In genomic region chr6:11432713-11433450, GRCh38 we compare ENCODE assay signal across 9 cellular contexts.
DNase-seq lines count a peak whose midpoint lies in the region; ATAC-seq, FAIRE-seq and TF ChIP-seq lines count a peak whose summit lies in the region.
"Had no signal": no experiment of that assay in that cellular context is flagged by ENCODE, and none has a peak within 500 bp of the region (broad histone marks: within the 10 kb centered on the region; RNA-seq: fewer than 3 reads in every experiment).

No MANE protein-coding gene starts in this region.

- 38 to 64% (median 51%) methylated on average over 1 of the region's 1 CpG for WGBS in ovary, 3 donors

- H3K4me3 ChIP-seq in kidney (ENCODE audit: low read length in 2 of 2) (no peak overlapping the region), thoracic aorta (no peak overlapping the region), ovary (no peak overlapping the region)
- H3K4me3 ChIP-seq: MG63 had no signal

- intact Hi-C loops in kidney (cut with DNase I) (no loop called here), ovary (cut with DNase I) (no loop called here)

- DNase-seq in amniotic stem cell (lab: John Stamatoyannopoulos, UW) (peak; percentile 35), kidney (no peak), thoracic aorta (ENCODE audit: low spot score) (no peak), ovary (no peak)
- DNase-seq in stimulated activated CD4-positive, alpha-beta T cell treated with anti-CD3 and anti-CD28 coated beads, Interleukin-15, amount 100 ng/mL, for 24 hours, result no peak

- TF ChIP-seq CTCF in kidney (IDR thresholded peaks at IDR 0.05; ENCODE audit: borderline replicate concordance, extremely low read depth, insufficient read depth) (no peak), thoracic aorta (IDR thresholded peaks at IDR 0.05) (no peak), ovary (IDR thresholded peaks at IDR 0.05) (no peak)

- H3K27ac ChIP-seq in kidney (ENCODE audit: low read depth in 2 of 2, low read length in 2 of 2) (peak overlapping the region in 1 of 2 donors; percentile 64), thoracic aorta (peak overlapping the region; percentile 94), ovary (no peak overlapping the region)

- ATAC-seq in HG02884 (IDR thresholded peaks at IDR 0.05; ENCODE audit: unreplicated experiment) (peak; percentile 42), thoracic aorta (ENCODE audit: insufficient number of reproducible peaks, low FRiP score, low read depth) (peak; percentile 91), HG02852 (IDR thresholded peaks at IDR 0.05; ENCODE audit: unreplicated experiment) (no peak)

- TF ChIP-seq POLR2A in ovary (IDR thresholded peaks at IDR 0.05), result no peak

- H3K36me3 ChIP-seq in kidney (ENCODE audit: control insufficient read depth in 1 of 2, insufficient read depth in 2 of 2, low read length in 2 of 2) (no peaks in the 10 kb centered on the region), thoracic aorta (no peaks in the 10 kb centered on the region), ovary (no peaks in the 10 kb centered on the region)
- H3K36me3 ChIP-seq: MG63 had no signal

- peaks cover 15 to 32% of the 10 kb centered on the region in 2 donors for H3K4me1 ChIP-seq in kidney (ENCODE audit: control insufficient read depth in 1 of 2, insufficient read depth in 1 of 2, low read depth in 1 of 2, low read length in 2 of 2)
- H3K4me1 ChIP-seq in thoracic aorta (ENCODE audit: control insufficient read depth in 1 of 2, low read depth in 2 of 2), result peaks cover 51 to 82% of the 10 kb centered on the region in 2 donors
- no peaks in the 10 kb centered on the region for H3K4me1 ChIP-seq in ovary (ENCODE audit: insufficient read depth)

- H3K9me3 ChIP-seq in kidney (ENCODE audit: control insufficient read depth in 1 of 2, low read length in 2 of 2) (no peaks in the 10 kb centered on the region), thoracic aorta (no peaks in the 10 kb centered on the region), ovary (no peaks in the 10 kb centered on the region)
- H3K9me3 ChIP-seq: MG63 had no signal

- H3K27me3 ChIP-seq in thoracic aorta (replicated peaks; ENCODE audit: insufficient read depth) (no peaks in the 10 kb centered on the region), ovary (no peaks in the 10 kb centered on the region)
- H3K27me3 ChIP-seq: MG63 had no signal

- peak; percentile 25 for FAIRE-seq in kidney (lab: Jason Lieb, UNC)
- FAIRE-seq: GM18507 had no signal

- no peak overlapping the region for H3K9ac ChIP-seq in kidney (ENCODE audit: low read length in 2 of 2)

- TF ChIP-seq EP300 in ovary (IDR thresholded peaks at IDR 0.05), result no peak

Comparison
In these comparisons a context has a peak if more than half of its experiments do, and no peak if none do; other contexts are left out.
1. H3K27ac ChIP-seq: peak in thoracic aorta (2 of 2); none in ovary (0 of 2).